Comparison of ENCODE assay signal across 9 cellular contexts in the genomic region with DNA sequence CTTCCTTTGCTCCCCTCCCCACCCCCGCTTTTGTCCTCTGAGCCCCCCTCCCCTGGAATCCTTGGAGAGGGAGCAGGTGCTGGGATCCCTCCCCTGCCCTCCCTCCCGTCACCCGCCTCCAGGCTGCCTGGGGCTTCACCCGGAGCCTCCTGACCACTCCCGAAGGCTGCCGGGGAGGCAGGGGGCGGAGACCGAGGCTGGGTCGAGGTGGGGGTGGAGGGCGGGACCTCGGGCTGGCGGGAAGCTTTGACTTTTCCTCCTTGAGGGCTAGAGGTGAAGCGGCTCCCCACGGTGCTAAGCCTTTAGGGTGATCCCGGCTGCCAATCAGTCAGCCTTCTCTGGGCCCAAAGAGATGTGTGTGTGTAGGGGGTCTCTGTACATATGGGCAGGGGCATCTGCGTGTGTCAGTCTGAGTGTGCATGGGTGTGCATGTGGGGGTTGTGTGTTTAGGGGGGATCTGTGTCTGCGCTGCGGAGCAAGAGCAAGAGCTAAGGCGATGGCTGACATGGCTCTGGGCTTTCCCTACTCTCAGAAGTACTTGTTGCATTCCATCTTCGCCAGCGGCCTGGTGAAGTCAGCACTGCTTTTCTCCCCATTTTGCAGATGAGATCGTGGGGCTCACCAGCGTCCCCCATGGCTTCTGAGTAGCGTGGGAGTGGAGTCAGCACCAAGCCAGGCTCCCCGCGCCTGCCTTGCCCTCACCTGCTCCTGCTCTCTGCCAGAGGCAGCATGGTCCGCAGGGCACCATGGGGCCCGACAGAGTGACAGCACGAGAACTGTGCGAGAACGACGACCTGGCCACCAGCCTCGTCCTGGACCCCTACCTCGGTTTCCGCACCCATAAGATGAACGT. TPM values are rescaled to one million over a fixed set of nuclear protein-coding genes. Genes with fewer than 3 reads are reported as not detected.
DNase-seq lines count a peak whose midpoint lies in the region; ATAC-seq, FAIRE-seq and TF ChIP-seq lines count a peak whose summit lies in the region.
"Had no signal": no experiment of that assay in that cellular context is flagged by ENCODE, and none has a peak within 500 bp of the region (broad histone marks: within the 10 kb centered on the region; RNA-seq: fewer than 3 reads in every experiment).

No MANE protein-coding gene starts in this region.

- CTCF ChIA-PET in A549 (lab: Yijun Ruan, JAX), result interaction anchor here (0.6 to 2.8 kb wide), 6 partner anchors 9 to 77 kb away, joined by 3 to 23 read pairs (median 6); partner anchors contain the start of gene TMEM238
- CTCF ChIA-PET in activated CD8-positive, alpha-beta memory T cell treated with anti-CD3 and anti-CD28 coated beads, Interleukin-2, amount 10 ng/mL, durations not matched to agents 7 days and 5 days (lab: Charles Lee), result interaction anchor here (0.6 to 1.4 kb wide), 5 partner anchors 11 to 200 kb away, joined by 3 to 5 read pairs (median 3); no protein-coding TSS in a partner anchor

- peak; percentile 9 to 21; a peak in 4 of 6 replicates for ATAC-seq in A549
- ATAC-seq in activated CD8-positive, alpha-beta memory T cell treated with anti-CD3 and anti-CD28 coated beads, Interleukin-2, amount 10 ng/mL, durations not matched to agents 7 days and 5 days, result no peak
- no peak for ATAC-seq in natural killer cell treated with Interleukin-12 subunit alpha and Interleukin-12 subunit beta and Interleukin-15 and Interleukin-18, amount 100 ng/mL, for 72 hours
- ATAC-seq in HG03432 (IDR thresholded peaks at IDR 0.05; ENCODE audit: unreplicated experiment), result no peak

- peak; percentile 71 to 93 for DNase-seq in A549 (ENCODE audit: low read depth in 1 of 2, low spot score in 1 of 2)
- peak; percentile 84 for DNase-seq in GM23248
- DNase-seq in NCI-H748 (lab: John Stamatoyannopoulos, UW; ENCODE audit: unreplicated experiment), result peak; percentile 90
- peak; percentile 75 for DNase-seq in activated CD8-positive, alpha-beta memory T cell treated with anti-CD3 and anti-CD28 coated beads, Interleukin-2, amount 10 ng/mL, durations not matched to agents 7 days and 5 days
- no peak for DNase-seq in esophagus squamous epithelium (lab: John Stamatoyannopoulos, UW)
- no peak for DNase-seq in natural killer cell treated with Interleukin-12 subunit alpha and Interleukin-12 subunit beta and Interleukin-15 and Interleukin-18, amount 100 ng/mL, for 72 hours (ENCODE audit: low spot score)

- H3F3A ChIP-seq in GM23248 (ENCODE audit: insufficient read depth), result no peaks in the 10 kb centered on the region

- FAIRE-seq in A549 (lab: Jason Lieb, UNC), result no peak

- no peak for TF ChIP-seq RAD21 in A549 (conservative IDR thresholded peaks at IDR 0.05 in 1 of 2, IDR thresholded peaks at IDR 0.05 in 1 of 2)

- H3K36me3 Mint-ChIP-seq in activated CD8-positive, alpha-beta memory T cell treated with anti-CD3 and anti-CD28 coated beads, Interleukin-2, amount 10 ng/mL, durations not matched to agents 7 days and 5 days, result peaks cover 3% of the 10 kb centered on the region
- H3K36me3 Mint-ChIP-seq in natural killer cell treated with Interleukin-12 subunit alpha and Interleukin-12 subunit beta and Interleukin-15 and Interleukin-18, amount 100 ng/mL, for 72 hours, result no peaks in the 10 kb centered on the region

- H3K4me3 Mint-ChIP-seq in activated CD8-positive, alpha-beta memory T cell treated with anti-CD3 and anti-CD28 coated beads, Interleukin-2, amount 10 ng/mL, durations not matched to agents 7 days and 5 days, result peak overlapping the region; percentile 73
- peak overlapping the region; percentile 95 for H3K4me3 Mint-ChIP-seq in natural killer cell treated with Interleukin-12 subunit alpha and Interleukin-12 subunit beta and Interleukin-15 and Interleukin-18, amount 100 ng/mL, for 72 hours

- H3K4me3 ChIP-seq in A549 (peak overlapping the region; percentile 63), GM23248 (peak overlapping the region; percentile 77), esophagus squamous epithelium (peak overlapping the region; percentile 65 to 81 (median 74)), subcutaneous abdominal adipose tissue (ENCODE audit: low read depth in 1 of 5, low read length in 5 of 5) (peak overlapping the region in 4 of 5 donors; percentile 75 to 95 (median 80))

- no peaks in the 10 kb centered on the region for H3K36me3 ChIP-seq in GM23248 (ENCODE audit: low read depth)
- peaks cover 3 to 30% (median 8%) of the 10 kb centered on the region in 3 donors for H3K36me3 ChIP-seq in esophagus squamous epithelium
- peaks cover 0 to 28% (median 17%) of the 10 kb centered on the region in 5 donors for H3K36me3 ChIP-seq in subcutaneous abdominal adipose tissue (ENCODE audit: control insufficient read depth in 5 of 5, insufficient read depth in 5 of 5, low read length in 5 of 5)

- POLR2A ChIA-PET in A549 (lab: Yijun Ruan, JAX), result interaction anchor here (0.7 to 1.6 kb wide), 4 partner anchors 11 to 82 kb away, joined by 3 read pairs; partner anchors contain the start of genes PPP6R1 and UBE2S

- H3K27me3 ChIP-seq in GM23248 (replicated peaks; ENCODE audit: insufficient read depth) (no peaks in the 10 kb centered on the region; the same call in 1 of the 2 replicates), esophagus squamous epithelium (peaks cover 0 to 9% (median 0%) of the 10 kb centered on the region in 4 donors), subcutaneous abdominal adipose tissue (ENCODE audit: control insufficient read depth in 5 of 5, insufficient read depth in 4 of 5, low read length in 5 of 5) (no peaks in the 10 kb centered on the region)

- H3K27me3 Mint-ChIP-seq in activated CD8-positive, alpha-beta memory T cell treated with anti-CD3 and anti-CD28 coated beads, Interleukin-2, amount 10 ng/mL, durations not matched to agents 7 days and 5 days, result peaks cover 8% of the 10 kb centered on the region
- H3K27me3 Mint-ChIP-seq in natural killer cell treated with Interleukin-12 subunit alpha and Interleukin-12 subunit beta and Interleukin-15 and Interleukin-18, amount 100 ng/mL, for 72 hours, result peaks cover 0 to 5% of the 10 kb centered on the region in 2 donors

- H3K79me2 ChIP-seq in GM23248 (ENCODE audit: insufficient read depth), result peaks cover 8% of the 10 kb centered on the region; the same call in 1 of the 2 replicates

- H3K9me2 ChIP-seq in GM23248 (ENCODE audit: insufficient read depth), result no peaks in the 10 kb centered on the region

- peak overlapping the region; percentile 89 for H3K4me2 ChIP-seq in A549
- H3K4me2 ChIP-seq in GM23248 (ENCODE audit: unreplicated experiment), result peak overlapping the region; percentile 97

- TF ChIP-seq POLR2A in A549 (IDR thresholded peaks at IDR 0.05; ENCODE audit: low read length), result no peak
- TF ChIP-seq POLR2A in esophagus squamous epithelium (IDR thresholded peaks at IDR 0.05), result no peak

- 86% methylated on average over 21 of the region's 36 CpGs for WGBS in A549 (ENCODE audit: missing lambda C conversion rate)
- WGBS in GM23248 (ENCODE audit: low coverage in 1 of 2, low lambda C conversion rate in 2 of 2, missing lambda C conversion rate in 2 of 2), 2 experiments, result 53 to 70% methylated on average over 22 to 36 of the region's 36 CpGs
- WGBS in esophagus squamous epithelium, 2 donors, result 71 to 80% methylated on average over 7 to 8 of the region's 36 CpGs

- in situ Hi-C loops in GM23248 (cut with MboI), result no loop called here

- H3K9ac ChIP-seq in GM23248 (peak overlapping the region; percentile 86), subcutaneous abdominal adipose tissue (ENCODE audit: low read length in 5 of 5) (peak overlapping the region in 1 of 5 donors; percentile 91)

- H3K27ac ChIP-seq in A549 (peak overlapping the region; percentile 87 to 92), GM23248 (no peak overlapping the region), esophagus squamous epithelium (peak overlapping the region in 2 of 4 donors; percentile 92 to 96), subcutaneous abdominal adipose tissue (ENCODE audit: low read depth, low read length) (no peak overlapping the region)

- H3K9me3 Mint-ChIP-seq in activated CD8-positive, alpha-beta memory T cell treated with anti-CD3 and anti-CD28 coated beads, Interleukin-2, amount 10 ng/mL, durations not matched to agents 7 days and 5 days (ENCODE audit: low read depth), result no peaks in the 10 kb centered on the region
- H3K9me3 Mint-ChIP-seq in natural killer cell treated with Interleukin-12 subunit alpha and Interleukin-12 subunit beta and Interleukin-15 and Interleukin-18, amount 100 ng/mL, for 72 hours, result no peaks in the 10 kb centered on the region

- TF ChIP-seq CTCF in A549 (IDR thresholded peaks at IDR 0.05) (no peak), esophagus squamous epithelium (IDR thresholded peaks at IDR 0.05) (no peak)

- H3K4me1 ChIP-seq in A549, result peaks cover 34% of the 10 kb centered on the region
- no peaks in the 10 kb centered on the region for H3K4me1 ChIP-seq in GM23248 (ENCODE audit: insufficient read depth)
- H3K4me1 ChIP-seq in esophagus squamous epithelium, result peaks cover 18 to 59% (median 23%) of the 10 kb centered on the region in 3 donors
- H3K4me1 ChIP-seq in subcutaneous abdominal adipose tissue (ENCODE audit: control insufficient read depth in 5 of 5, insufficient read depth in 5 of 5, low read length in 5 of 5), result peaks cover 9 to 46% (median 36%) of the 10 kb centered on the region in 5 donors

- peak overlapping the region; percentile 89 for H3K27ac Mint-ChIP-seq in activated CD8-positive, alpha-beta memory T cell treated with anti-CD3 and anti-CD28 coated beads, Interleukin-2, amount 10 ng/mL, durations not matched to agents 7 days and 5 days
- peak overlapping the region; percentile 95 to 97 for H3K27ac Mint-ChIP-seq in natural killer cell treated with Interleukin-12 subunit alpha and Interleukin-12 subunit beta and Interleukin-15 and Interleukin-18, amount 100 ng/mL, for 72 hours

- H2AFZ ChIP-seq in GM23248, result 0 out of 2 replicates have a peak overlapping the region, but pooled peaks have one; percentile 3

- H3K9me3 ChIP-seq in A549 (no peaks in the 10 kb centered on the region), GM23248 (ENCODE audit: low read depth) (no peaks in the 10 kb centered on the region), esophagus squamous epithelium (no peaks in the 10 kb centered on the region), subcutaneous abdominal adipose tissue (ENCODE audit: control insufficient read depth in 5 of 5, low read length in 5 of 5) (no peaks in the 10 kb centered on the region)

- TF ChIP-seq EP300 in A549 (IDR thresholded peaks at IDR 0.05), result no peak

- no peaks in the 10 kb centered on the region for H4K20me1 ChIP-seq in GM23248 (ENCODE audit: insufficient read depth)

- intact Hi-C loops in esophagus squamous epithelium (cut with DNase I), result no loop called here

- H3K4me1 Mint-ChIP-seq in activated CD8-positive, alpha-beta memory T cell treated with anti-CD3 and anti-CD28 coated beads, Interleukin-2, amount 10 ng/mL, durations not matched to agents 7 days and 5 days, result peaks cover 17% of the 10 kb centered on the region
- H3K4me1 Mint-ChIP-seq in natural killer cell treated with Interleukin-12 subunit alpha and Interleukin-12 subunit beta and Interleukin-15 and Interleukin-18, amount 100 ng/mL, for 72 hours (ENCODE audit: low read depth in 2 of 2), result peaks cover 20 to 22% of the 10 kb centered on the region in 2 donors

RNA-seq across cellular contexts. Expression of gene KMT5C, which starts 1.7 kb away (rescaled TPM):
- 6.6 and 9.5 TPM in 2 replicates for polyA plus RNA-seq in A549 (2011; rRNA removed)
- polyA plus RNA-seq in A549 (2012; cell fraction: cytosol; rRNA removed), result 26.1 and 26.2 TPM in 2 replicates
- polyA plus RNA-seq in A549 (2012; cell fraction: nucleus; rRNA removed), result 96.3 and 153 TPM in 2 replicates
- 11.8 to 17.2 TPM (median 15.2 TPM) in 3 replicates for polyA plus RNA-seq in A549 (2017; fragmentation: RNase III; extraction: RNeasy Plus Mini Kit Qiagen cat#74134 plus additional on column Dnase treatment)
- polyA minus RNA-seq in A549 (2011; rRNA and poly(A)+ RNA removed), result 6.9 and 15.1 TPM in 2 replicates
- total RNA-seq in GM23248 (2014; rRNA removed; shearing (Covaris generic)), result 8.1 and 8.6 TPM in 2 replicates
- polyA plus RNA-seq in GM23248 (2016; fragmentation: Nextera tagmentation; extraction: Ambion mirVana), result 1.9 and 2.7 TPM in 2 replicates
- total RNA-seq in activated CD8-positive, alpha-beta memory T cell treated with anti-CD3 and anti-CD28 coated beads, Interleukin-2, amount 10 ng/mL, durations not matched to agents 7 days and 5 days, result 10 to 100 TPM; 26.4 to 35.3 TPM
- total RNA-seq in esophagus squamous epithelium, result 1 to 10 TPM; 5.3 to 9.9 (median 8.2) TPM
- 10 to 100 TPM in 1 of 2 donors, 1 to 10 TPM in 1; 9.7 to 22.1 TPM for total RNA-seq in natural killer cell treated with Interleukin-12 subunit alpha and Interleukin-12 subunit beta and Interleukin-15 and Interleukin-18, amount 100 ng/mL, for 72 hours

RNA-seq across cellular contexts. Expression of gene COX6B2, which starts 13.1 kb away (rescaled TPM):
- 0.78 and 0.82 TPM in 2 replicates for polyA plus RNA-seq in A549 (2011; rRNA removed)
- polyA plus RNA-seq in A549 (2012; cell fraction: cytosol; rRNA removed), result 0.66 and 1.00 TPM in 2 replicates
- polyA plus RNA-seq in A549 (2012; cell fraction: nucleus; rRNA removed), result 4.6 and 7.0 TPM in 2 replicates
- 3.1 to 6.4 TPM (median 3.9 TPM) in 3 replicates for polyA plus RNA-seq in A549 (2017; fragmentation: RNase III; extraction: RNeasy Plus Mini Kit Qiagen cat#74134 plus additional on column Dnase treatment)
- polyA minus RNA-seq in A549 (2011; rRNA and poly(A)+ RNA removed), result 0.74 and 1.2 TPM in 2 replicates
- total RNA-seq in GM23248 (2014; rRNA removed; shearing (Covaris generic)), result not detected in 2 replicates
- polyA plus RNA-seq in GM23248 (2016; fragmentation: Nextera tagmentation; extraction: Ambion mirVana), result not detected in 2 replicates
- 1 to 10 TPM in 1 of 2 experiments, under 1 TPM in 1; 0.19 to 2.0 TPM for total RNA-seq in activated CD8-positive, alpha-beta memory T cell treated with anti-CD3 and anti-CD28 coated beads, Interleukin-2, amount 10 ng/mL, durations not matched to agents 7 days and 5 days
- 1 to 10 TPM in 1 of 4 donors, under 1 TPM in 2, not detected in 1; 0.66 to 1.4 (median 0.95) TPM for total RNA-seq in esophagus squamous epithelium
- total RNA-seq in natural killer cell treated with Interleukin-12 subunit alpha and Interleukin-12 subunit beta and Interleukin-15 and Interleukin-18, amount 100 ng/mL, for 72 hours, result not detected
- total RNA-seq: pulmonary artery endothelial cell had no signal

RNA-seq across cellular contexts. Expression of gene TMEM150B, which starts 16.3 kb away (rescaled TPM):
- polyA plus RNA-seq in A549 (2011; rRNA removed) (0.39 and 0.52 TPM in 2 replicates), A549 (2017; fragmentation: RNase III; extraction: RNeasy Plus Mini Kit Qiagen cat#74134 plus additional on column Dnase treatment) (0.26 to 0.45 TPM (median 0.26 TPM) in 3 replicates), GM23248 (2016; fragmentation: Nextera tagmentation; extraction: Ambion mirVana) (not detected in 2 replicates)
- polyA plus RNA-seq in A549 (2012; cell fraction: cytosol; rRNA removed), result 0.12 and 0.16 TPM in 2 replicates
- polyA plus RNA-seq in A549 (2012; cell fraction: nucleus; rRNA removed), result 0.51 and 0.58 TPM in 2 replicates
- polyA minus RNA-seq in A549 (2011; rRNA and poly(A)+ RNA removed), result 0.78 and 1.1 TPM in 2 replicates
- total RNA-seq in GM23248 (2014; rRNA removed; shearing (Covaris generic)), result not detected in 2 replicates
- total RNA-seq in activated CD8-positive, alpha-beta memory T cell treated with anti-CD3 and anti-CD28 coated beads, Interleukin-2, amount 10 ng/mL, durations not matched to agents 7 days and 5 days, result 1 to 10 TPM; 1.2 to 2.4 TPM
- 1 to 10 TPM in 1 of 4 donors, not detected in 3; 1.7 TPM for total RNA-seq in esophagus squamous epithelium
- 1 to 10 TPM in 1 of 2 donors, under 1 TPM in 1; 0.67 to 2.7 TPM for total RNA-seq in natural killer cell treated with Interleukin-12 subunit alpha and Interleukin-12 subunit beta and Interleukin-15 and Interleukin-18, amount 100 ng/mL, for 72 hours
- total RNA-seq: pulmonary artery endothelial cell had no signal

RNA-seq across cellular contexts. Expression of gene GARIN5B, which starts 21.6 kb away (rescaled TPM):
- not detected in 2 replicates for polyA plus RNA-seq in A549 (2011; rRNA removed)
- 0.01 TPM in 1 of 2 replicates, not detected in the other for polyA plus RNA-seq in A549 (2012; cell fraction: cytosol; rRNA removed)
- polyA plus RNA-seq in A549 (2012; cell fraction: nucleus; rRNA removed), result 0.20 and 0.23 TPM in 2 replicates
- polyA plus RNA-seq in A549 (2017; fragmentation: RNase III; extraction: RNeasy Plus Mini Kit Qiagen cat#74134 plus additional on column Dnase treatment), result 0.05 TPM in 3 replicates
- polyA minus RNA-seq in A549 (2011; rRNA and poly(A)+ RNA removed), result not detected in 2 replicates
- not detected in 2 replicates for total RNA-seq in GM23248 (2014; rRNA removed; shearing (Covaris generic))
- not detected in 2 replicates for polyA plus RNA-seq in GM23248 (2016; fragmentation: Nextera tagmentation; extraction: Ambion mirVana)
- total RNA-seq in activated CD8-positive, alpha-beta memory T cell treated with anti-CD3 and anti-CD28 coated beads, Interleukin-2, amount 10 ng/mL, durations not matched to agents 7 days and 5 days, result not detected
- total RNA-seq in esophagus squamous epithelium, result not detected
- not detected for total RNA-seq in natural killer cell treated with Interleukin-12 subunit alpha and Interleukin-12 subunit beta and Interleukin-15 and Interleukin-18, amount 100 ng/mL, for 72 hours
- total RNA-seq: pulmonary artery endothelial cell had no signal

RNA-seq across cellular contexts. Expression of gene IL11, which starts 28.8 kb away (rescaled TPM):
- 42.1 and 52.4 TPM in 2 replicates for polyA plus RNA-seq in A549 (2011; rRNA removed)
- 27.4 and 54.2 TPM in 2 replicates for polyA plus RNA-seq in A549 (2012; cell fraction: cytosol; rRNA removed)
- 89.3 and 99.2 TPM in 2 replicates for polyA plus RNA-seq in A549 (2012; cell fraction: nucleus; rRNA removed)
- polyA plus RNA-seq in A549 (2017; fragmentation: RNase III; extraction: RNeasy Plus Mini Kit Qiagen cat#74134 plus additional on column Dnase treatment), result 91.7 to 115 TPM (median 100.0 TPM) in 3 replicates
- 19.6 and 26.4 TPM in 2 replicates for polyA minus RNA-seq in A549 (2011; rRNA and poly(A)+ RNA removed)
- total RNA-seq in GM23248 (2014; rRNA removed; shearing (Covaris generic)), result 12.8 and 28.7 TPM in 2 replicates
- 6.7 and 6.9 TPM in 2 replicates for polyA plus RNA-seq in GM23248 (2016; fragmentation: Nextera tagmentation; extraction: Ambion mirVana)
- total RNA-seq in activated CD8-positive, alpha-beta memory T cell treated with anti-CD3 and anti-CD28 coated beads, Interleukin-2, amount 10 ng/mL, durations not matched to agents 7 days and 5 days, result under 1 TPM; 0.50 to 0.68 TPM
- not detected for total RNA-seq in esophagus squamous epithelium
- under 1 TPM in 1 of 2 donors, not detected in 1; 0.78 TPM for total RNA-seq in natural killer cell treated with Interleukin-12 subunit alpha and Interleukin-12 subunit beta and Interleukin-15 and Interleukin-18, amount 100 ng/mL, for 72 hours

Comparison
In these comparisons a context has a peak if more than half of its experiments do, and no peak if none do; other contexts are left out.
1. ATAC-seq: peak in A549 (2 of 2); none in activated CD8-positive, alpha-beta memory T cell treated with anti-CD3 and anti-CD28 coated beads, Interleukin-2, amount 10 ng/mL, durations not matched to agents 7 days and 5 days (single experiment), natural killer cell treated with Interleukin-12 subunit alpha and Interleukin-12 subunit beta and Interleukin-15 and Interleukin-18, amount 100 ng/mL, for 72 hours (0 of 2) and HG03432 (single experiment).
2. DNase-seq: peak in A549 (2 of 2), GM23248 (single experiment), NCI-H748 (single experiment) and activated CD8-positive, alpha-beta memory T cell treated with anti-CD3 and anti-CD28 coated beads, Interleukin-2, amount 10 ng/mL, durations not matched to agents 7 days and 5 days (single experiment); none in esophagus squamous epithelium (single experiment) and natural killer cell treated with Interleukin-12 subunit alpha and Interleukin-12 subunit beta and Interleukin-15 and Interleukin-18, amount 100 ng/mL, for 72 hours (single experiment).
3. H3K27ac ChIP-seq: peak in A549 (2 of 2); none in GM23248 (single experiment) and subcutaneous abdominal adipose tissue (single experiment).
4. Peak in every context shown above with its lines, with median percentiles within 50 percentile points of each other: H3K4me3 ChIP-seq.